23 cellular contexts compared by ENCODE assay signal in genomic region chr13:23551213-23552008, GRCh38. TPM values are rescaled to one million over a fixed set of nuclear protein-coding genes. Genes with fewer than 3 reads are reported as not detected.
A peak's percentile ranks its signal among the peaks of the same experiment; 100 is the strongest.
DNase-seq lines count a peak whose midpoint lies in the region; ATAC-seq and TF ChIP-seq lines count a peak whose summit lies in the region.
"Had no signal": no experiment of that assay in that cellular context is flagged by ENCODE, and none has a peak within 500 bp of the region (broad histone marks: within the 10 kb centered on the region; RNA-seq: fewer than 3 reads in every experiment).

No MANE protein-coding gene starts in this region.

- intact Hi-C loops in heart left ventricle (cut with DNase I) = loop anchor here in 1 of 10 donors (5.0 kb wide), 1 partner anchor 39 kb away; no protein-coding TSS in a partner anchor
- intact Hi-C loops in Right ventricle myocardium inferior (cut with DNase I) = no loop called here
- intact Hi-C loops in esophagus squamous epithelium (cut with DNase I) = no loop called here

- no peak overlapping the region for H3K9ac ChIP-seq in smooth muscle cell (ENCODE audit: low read depth)
- H3K9ac ChIP-seq: BLaER1 had no signal

- no peaks in the 10 kb centered on the region for H3F3A ChIP-seq in smooth muscle cell (ENCODE audit: low read depth)

- H3K27me3 ChIP-seq in heart left ventricle (no peaks in the 10 kb centered on the region), right atrium auricular region (no peaks in the 10 kb centered on the region), smooth muscle cell (ENCODE audit: low read depth) (no peaks in the 10 kb centered on the region), esophagus squamous epithelium (peaks cover 0 to 4% (median 0%) of the 10 kb centered on the region in 4 donors)
- H3K27me3 ChIP-seq: BLaER1 had no signal

- H3K36me3 ChIP-seq in heart left ventricle (no peaks in the 10 kb centered on the region), right atrium auricular region (no peaks in the 10 kb centered on the region), smooth muscle cell (ENCODE audit: low read depth) (no peaks in the 10 kb centered on the region), esophagus squamous epithelium (no peaks in the 10 kb centered on the region)
- H3K36me3 ChIP-seq: BLaER1, HAP-1, upper lobe of right lung had no signal

- H3K79me2 ChIP-seq in smooth muscle cell (ENCODE audit: low read depth) = no peaks in the 10 kb centered on the region

- no peak overlapping the region for H3K4me2 ChIP-seq in smooth muscle cell
- H3K4me2 ChIP-seq: BLaER1 had no signal

- H3K4me3 ChIP-seq in heart left ventricle = no peak overlapping the region
- no peak overlapping the region for H3K4me3 ChIP-seq in right atrium auricular region
- H3K4me3 ChIP-seq in smooth muscle cell = no peak overlapping the region
- no peak overlapping the region for H3K4me3 ChIP-seq in esophagus squamous epithelium
- H3K4me3 ChIP-seq: BLaER1, HAP-1, lung, upper lobe of right lung had no signal

- H3K27ac ChIP-seq in heart left ventricle (peak overlapping the region in 10 of 12 donors; percentile 2 to 83 (median 51)), right atrium auricular region (peak overlapping the region; percentile 26 to 56), smooth muscle cell (ENCODE audit: low read depth) (no peak overlapping the region), esophagus squamous epithelium (peak overlapping the region in 2 of 4 donors; percentile 25 to 30)
- H3K27ac ChIP-seq: BLaER1, upper lobe of right lung had no signal

- DNase-seq in heart left ventricle (no peak), Right ventricle myocardium inferior (ENCODE audit: missing footprints) (no peak), MV-4-11 (lab: John Stamatoyannopoulos, UW) (peak; percentile 50), right atrium auricular region (ENCODE audit: low spot score) (no peak), smooth muscle cell (lab: John Stamatoyannopoulos, UW; ENCODE audit: unreplicated experiment) (no peak), AG08395 (ENCODE audit: low spot score) (no peak), esophagus squamous epithelium (lab: John Stamatoyannopoulos, UW) (no peak), T1000 (lab: John Stamatoyannopoulos, UW) (no peak)
- DNase-seq: activated naive CD4-positive, alpha-beta T cell treated with anti-CD3 and anti-CD28 coated beads for 36 hours; activated T-cell treated with anti-CD3 and anti-CD28 coated beads, Interleukin-2, amount 50 U/mL, for 72 hours; COR-L47; DND-41; hypothalamus; KBM-7; MM.1S; NCI-H1694; NCI-H2227 treated with DMSO at 0.1 percent for 48 hours; retina; upper lobe of right lung had no signal

- peaks cover 0 to 37% (median 12%) of the 10 kb centered on the region in 12 donors for H3K4me1 ChIP-seq in heart left ventricle
- H3K4me1 ChIP-seq in right atrium auricular region = peaks cover 0 to 7% of the 10 kb centered on the region in 2 donors
- H3K4me1 ChIP-seq in smooth muscle cell (ENCODE audit: low read depth) = peaks cover 10% of the 10 kb centered on the region
- peaks cover 0 to 28% (median 5%) of the 10 kb centered on the region in 3 donors for H3K4me1 ChIP-seq in esophagus squamous epithelium
- H3K4me1 ChIP-seq: BLaER1, upper lobe of right lung had no signal

- no peak for TF ChIP-seq POLR2A in heart left ventricle (IDR thresholded peaks at IDR 0.05)
- TF ChIP-seq POLR2A in esophagus squamous epithelium (IDR thresholded peaks at IDR 0.05) = no peak

- WGBS in heart left ventricle, 4 donors = 53 to 65% (median 60%) methylated on average over 4 of the region's 4 CpGs
- WGBS in smooth muscle cell (ENCODE audit: low lambda C conversion rate) = 46% methylated on average over 4 of the region's 4 CpGs
- WGBS in esophagus squamous epithelium, 2 donors = 45 to 48% methylated on average over 4 of the region's 4 CpGs

- H4K20me1 ChIP-seq in smooth muscle cell (ENCODE audit: low read depth) = no peaks in the 10 kb centered on the region
- H4K20me1 ChIP-seq: BLaER1 had no signal

- no peak for ATAC-seq in heart left ventricle
- no peak for ATAC-seq in Right ventricle myocardium inferior
- ATAC-seq: activated T-cell treated with anti-CD3 and anti-CD28 coated beads, Interleukin-2, amount 50 U/mL, for 72 hours; upper lobe of right lung had no signal

- TF ChIP-seq CTCF in heart left ventricle (IDR thresholded peaks at IDR 0.05) = no peak
- no peak for TF ChIP-seq CTCF in right atrium auricular region (IDR thresholded peaks at IDR 0.05)
- no peak for TF ChIP-seq CTCF in smooth muscle cell (IDR thresholded peaks at IDR 0.05; ENCODE audit: borderline replicate concordance, insufficient read depth, poor library complexity, severe bottlenecking)
- TF ChIP-seq CTCF in esophagus squamous epithelium (IDR thresholded peaks at IDR 0.05) = no peak

- no peaks in the 10 kb centered on the region for H3K9me3 ChIP-seq in heart left ventricle
- H3K9me3 ChIP-seq in right atrium auricular region = no peaks in the 10 kb centered on the region
- no peaks in the 10 kb centered on the region for H3K9me3 ChIP-seq in smooth muscle cell (replicated peaks; ENCODE audit: low read depth)
- no peaks in the 10 kb centered on the region for H3K9me3 ChIP-seq in esophagus squamous epithelium
- H3K9me3 ChIP-seq: BLaER1, HAP-1, upper lobe of right lung had no signal

- H2AFZ ChIP-seq in smooth muscle cell (ENCODE audit: low read depth) = peak overlapping the region; percentile 94

RNA-seq across cellular contexts. Expression of gene TNFRSF19, which starts 18.8 kb away (rescaled TPM):
- total RNA-seq in heart left ventricle (10 to 100 TPM; 12.0 to 35.7 (median 28.0) TPM), Right ventricle myocardium inferior (36.5 TPM), right atrium auricular region (10 to 100 TPM; 32.2 to 38.5 TPM), smooth muscle cell (34.3 and 38.8 TPM in 2 replicates), esophagus squamous epithelium (1 to 10 TPM; 5.2 to 9.5 (median 7.2) TPM)
- polyA plus RNA-seq in heart left ventricle (10 to 100 TPM in 1 of 2 donors, 1 to 10 TPM in 1; 9.1 to 16.6 TPM), smooth muscle cell (15.5 and 24.5 TPM in 2 replicates)
- total RNA-seq: activated naive CD4-positive, alpha-beta T cell treated with anti-CD3 and anti-CD28 coated beads for 36 hours; OCI-LY7 had no signal
